9 cellular contexts compared by ENCODE assay signal in genomic region chr22:37559901-37560681, GRCh38. TPM values are rescaled to one million over a fixed set of nuclear protein-coding genes. Genes with fewer than 3 reads are reported as not detected.
DNase-seq lines count a peak whose midpoint lies in the region; ATAC-seq, FAIRE-seq and TF ChIP-seq lines count a peak whose summit lies in the region.
"Had no signal": no experiment of that assay in that cellular context is flagged by ENCODE, and none has a peak within 500 bp of the region (broad histone marks: within the 10 kb centered on the region; RNA-seq: fewer than 3 reads in every experiment).

A gene with protein sequence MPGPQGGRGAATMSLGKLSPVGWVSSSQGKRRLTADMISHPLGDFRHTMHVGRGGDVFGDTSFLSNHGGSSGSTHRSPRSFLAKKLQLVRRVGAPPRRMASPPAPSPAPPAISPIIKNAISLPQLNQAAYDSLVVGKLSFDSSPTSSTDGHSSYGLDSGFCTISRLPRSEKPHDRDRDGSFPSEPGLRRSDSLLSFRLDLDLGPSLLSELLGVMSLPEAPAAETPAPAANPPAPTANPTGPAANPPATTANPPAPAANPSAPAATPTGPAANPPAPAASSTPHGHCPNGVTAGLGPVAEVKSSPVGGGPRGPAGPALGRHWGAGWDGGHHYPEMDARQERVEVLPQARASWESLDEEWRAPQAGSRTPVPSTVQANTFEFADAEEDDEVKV (plus strand): TSS chr22:37560480. CDS start chr22:37566350, 5,870 bp downstream.

- intact Hi-C loops in A673 (cut with micrococcal nuclease; ENCODE audit: unreplicated experiment) (loop anchor here (10.0 kb wide), 1 partner anchor 245 kb away; no protein-coding TSS in a partner anchor), gastrocnemius medialis (cut with DNase I; ENCODE audit: low total_unique reads) (loop anchor here (2.0 kb wide), 1 partner anchor 13 kb away; no protein-coding TSS in a partner anchor)

- in situ Hi-C loops in gastrocnemius medialis (cut with MboI; ENCODE audit: low sequenced_read_pairs in 4 of 4): no loop called here

- FAIRE-seq in bronchial epithelial cell (lab: Jason Lieb, UNC): no peak
- FAIRE-seq: islet of Langerhans had no signal

- TF ChIP-seq POLR2A in gastrocnemius medialis (IDR thresholded peaks at IDR 0.05): peak; percentile 67 to 81

- CTCF ChIA-PET in A673 (lab: Charles Lee): no interaction called here

- H3K36me3 Mint-ChIP-seq in immature natural killer cell: no peaks in the 10 kb centered on the region

- H3K27me3 ChIP-seq in A673 (replicated peaks; ENCODE audit: insufficient read depth, low read depth, low read length, poor library complexity) (peaks cover 13% of the 10 kb centered on the region), bronchial epithelial cell (ENCODE audit: control insufficient read depth, insufficient read depth, low read length) (no peaks in the 10 kb centered on the region), gastrocnemius medialis (peaks cover 17 to 28% (median 23%) of the 10 kb centered on the region in 3 donors)

- peak; percentile 53 to 57 for ATAC-seq in gastrocnemius medialis

- H3K27ac ChIP-seq in A673 (ENCODE audit: low read depth, low read length, poor library complexity, severe bottlenecking) (no peak within 1 kb of the TSS), gastrocnemius medialis (peak within 1 kb of the TSS; percentile 83 to 91 (median 86))

- POLR2A ChIA-PET in A673 (lab: Charles Lee; ENCODE audit: low non-redundant PET): no interaction called here

- TF ChIP-seq CTCF in A673 (conservative IDR thresholded peaks at IDR 0.05; ENCODE audit: low read depth, low read length): no peak
- TF ChIP-seq CTCF in bronchial epithelial cell (IDR thresholded peaks at IDR 0.05; ENCODE audit: insufficient read depth, low read length, severe bottlenecking): no peak
- TF ChIP-seq CTCF in gastrocnemius medialis (IDR thresholded peaks at IDR 0.05 in 4 of 5, conservative IDR thresholded peaks at IDR 0.05 in 1 of 5): no peak

- H3K4me3 Mint-ChIP-seq in immature natural killer cell: peak within 1 kb of the TSS; percentile 24 to 73 (median 49)

- H3K9me3 Mint-ChIP-seq in immature natural killer cell: no peaks in the 10 kb centered on the region

- peaks cover 14 to 28% (median 19%) of the 10 kb centered on the region in 3 donors for H3K27me3 Mint-ChIP-seq in immature natural killer cell (ENCODE audit: low read depth in 3 of 3)

- DNase-seq in A673 (ENCODE audit: low spot score): no peak
- no peak for DNase-seq in HT1080 (ENCODE audit: low read depth)
- DNase-seq in bronchial epithelial cell (ENCODE audit: low read depth): no peak
- DNase-seq in immature natural killer cell: no peak
- no peak for DNase-seq in gastrocnemius medialis
- no peak for DNase-seq in stimulated activated CD8-positive, alpha-beta memory T cell treated with anti-CD3 and anti-CD28 coated beads, Interleukin-4, amount 100 ng/mL, for 48 hours
- no peak for DNase-seq in SKM-1 (lab: John Stamatoyannopoulos, UW; ENCODE audit: unreplicated experiment)
- DNase-seq in inferior parietal cortex (ENCODE audit: extremely low spot score): no peak

- peaks cover 12 to 14% of the 10 kb centered on the region in 2 donors for H3K4me1 Mint-ChIP-seq in immature natural killer cell

- no TSS peak for BruUV-seq in A673 (replicated peaks; lab: Mats Ljungman, UMichigan)

- H3K36me3 ChIP-seq in A673 (ENCODE audit: insufficient read depth, low read length, poor library complexity, severe bottlenecking) (no peaks in the 10 kb centered on the region), bronchial epithelial cell (ENCODE audit: control insufficient read depth, insufficient read depth, low read length) (peaks cover 2% of the 10 kb centered on the region), gastrocnemius medialis (no peaks in the 10 kb centered on the region)

- H3K9me3 ChIP-seq in A673 (ENCODE audit: low read depth, low read length, poor library complexity, severe bottlenecking) (no peaks in the 10 kb centered on the region), gastrocnemius medialis (no peaks in the 10 kb centered on the region)

- H3K4me3 ChIP-seq in A673 (ENCODE audit: low read depth, low read length, poor library complexity, severe bottlenecking) (peak within 1 kb of the TSS; percentile 47), bronchial epithelial cell (ENCODE audit: low read depth, low read length) (peak within 1 kb of the TSS; percentile 88), gastrocnemius medialis (peak within 1 kb of the TSS; percentile 63 to 68 (median 66))

- no peak within 1 kb of the TSS for H3K27ac Mint-ChIP-seq in immature natural killer cell

- peaks cover 10% of the 10 kb centered on the region for H3K4me1 ChIP-seq in A673 (ENCODE audit: insufficient read depth, low read length, poor library complexity, severe bottlenecking)
- peaks cover 19% of the 10 kb centered on the region in 2 donors for H3K4me1 ChIP-seq in gastrocnemius medialis

RNA-seq across cellular contexts. Expression of the gene that starts here (rescaled TPM):
- total RNA-seq in A673 (2021) (1.1 and 1.6 TPM in 2 replicates), bronchial epithelial cell (5.8 and 11.0 TPM in 2 replicates), gastrocnemius medialis (1 to 10 TPM; 5.6 to 8.8 (median 6.8) TPM)
- 67.3 and 95.3 TPM in 2 replicates for total RNA-seq in HT1080 (2014; rRNA removed; shearing (Covaris generic))
- polyA plus RNA-seq in HT1080 (2015; cell fraction: cytosol; rRNA removed): 104 and 115 TPM in 2 replicates
- polyA plus RNA-seq in HT1080 (2015; cell fraction: nucleus; rRNA removed): 38.1 and 39.0 TPM in 2 replicates
- polyA plus RNA-seq in immature natural killer cell: under 1 TPM in 2 of 3 donors, not detected in 1; 0.17 to 0.40 TPM
